ENCODE assay signal across 9 cellular contexts in genomic region chr18:11553098-11553940, GRCh38. TPM values are rescaled to one million over a fixed set of nuclear protein-coding genes. Genes with fewer than 3 reads are reported as not detected.
DNase-seq lines count a peak whose midpoint lies in the region; ATAC-seq and TF ChIP-seq lines count a peak whose summit lies in the region.
"Had no signal": no experiment of that assay in that cellular context is flagged by ENCODE, and none has a peak within 500 bp of the region (broad histone marks: within the 10 kb centered on the region; RNA-seq: fewer than 3 reads in every experiment).

No MANE protein-coding gene starts in this region.

- TF ChIP-seq CTCF in OCI-LY7 (conservative IDR thresholded peaks at IDR 0.05; ENCODE audit: low read length) (peak; percentile 93), body of pancreas (IDR thresholded peaks at IDR 0.05) (peak; percentile 48 to 90 (median 72))

- 26 to 27% methylated on average over 8 of the region's 8 CpGs for WGBS in body of pancreas, 2 donors

- peaks cover 0 to 4% (median 3%) of the 10 kb centered on the region in 3 donors for H3K27me3 Mint-ChIP-seq in immature natural killer cell (ENCODE audit: low read depth in 3 of 3)

- no peaks in the 10 kb centered on the region for H3K27me3 ChIP-seq in body of pancreas

- peak; percentile 8 for DNase-seq in COR-L47 (lab: John Stamatoyannopoulos, UW)
- peak; percentile 32 for DNase-seq in HT1080 (ENCODE audit: low read depth)
- DNase-seq in OCI-LY7 (ENCODE audit: low spot score) = peak; percentile 70
- DNase-seq in body of pancreas = peak; percentile 25 to 41 (median 40)
- DNase-seq in immature natural killer cell = peak; percentile 4 to 24 (median 20)
- peak; percentile 23 to 26 for DNase-seq in stimulated activated CD4-positive, alpha-beta T cell treated with anti-CD3 and anti-CD28 coated beads, Interleukin-2, amount 100 ng/mL, for 24 hours
- no peak for DNase-seq in NCI-H774 (lab: John Stamatoyannopoulos, UW)

- H3K36me3 ChIP-seq in OCI-LY7 (ENCODE audit: insufficient read depth, low read length) (no peaks in the 10 kb centered on the region), body of pancreas (replicated peaks in 1 of 2; ENCODE audit: insufficient read depth in 1 of 2, low read depth in 2 of 2) (no peaks in the 10 kb centered on the region)

- H3K4me1 ChIP-seq in OCI-LY7 (ENCODE audit: insufficient read depth, low read length, poor library complexity, severe bottlenecking) (peaks cover 8% of the 10 kb centered on the region), body of pancreas (no peaks in the 10 kb centered on the region)

- ATAC-seq in GM19023 (IDR thresholded peaks at IDR 0.05; ENCODE audit: unreplicated experiment) = peak; percentile 72
- ATAC-seq in body of pancreas = no peak

- no peaks in the 10 kb centered on the region for H3K9me2 ChIP-seq in OCI-LY7 (ENCODE audit: insufficient read depth, low read length)

- CTCF ChIA-PET in OCI-LY7 (lab: Charles Lee; ENCODE audit: unreplicated experiment) = interaction anchor here (0.7 to 2.0 kb wide), 3 partner anchors 16 to 243 kb away, joined by 3 to 11 read pairs (median 4); no protein-coding TSS in a partner anchor

- TF ChIP-seq POLR2A in body of pancreas (IDR thresholded peaks at IDR 0.05) = no peak

- peak overlapping the region in 1 of 5 donors; percentile 1 for H3K4me3 Mint-ChIP-seq in immature natural killer cell

- POLR2A ChIA-PET in OCI-LY7 (lab: Charles Lee) = interaction anchor here (0.5 to 1.2 kb wide), 2 partner anchors 10 to 695 kb away, joined by 3 to 4 read pairs; no protein-coding TSS in a partner anchor

- H4K20me1 ChIP-seq in OCI-LY7 (ENCODE audit: insufficient read depth, low read length) = no peaks in the 10 kb centered on the region

- peaks cover 2 to 7% of the 10 kb centered on the region in 2 donors for H3K4me1 Mint-ChIP-seq in immature natural killer cell

- no peaks in the 10 kb centered on the region for H3K79me2 ChIP-seq in OCI-LY7 (ENCODE audit: insufficient read depth, low read depth, low read length)

- H3K27ac ChIP-seq in OCI-LY7 (ENCODE audit: low read depth, low read length, poor library complexity, severe bottlenecking) = no peak overlapping the region
- H3K27ac ChIP-seq in body of pancreas = no peak overlapping the region

- intact Hi-C loops in OCI-LY7 (cut with micrococcal nuclease; ENCODE audit: unreplicated experiment) = loop anchor here (2.0 kb wide), 2 partner anchors 35 to 243 kb away; no protein-coding TSS in a partner anchor
- intact Hi-C loops in body of pancreas (cut with DNase I) = loop anchor here (10.0 kb wide), 1 partner anchor 989 kb away; no protein-coding TSS in a partner anchor

- H3K27ac Mint-ChIP-seq in immature natural killer cell = no peak overlapping the region

- peak overlapping the region; percentile 7; the same call in 1 of the 2 replicates for H3K4me2 ChIP-seq in OCI-LY7 (ENCODE audit: low read length)

- H3K9me3 Mint-ChIP-seq in immature natural killer cell = no peaks in the 10 kb centered on the region

- H3K9me3 ChIP-seq in OCI-LY7 (ENCODE audit: low read length) (no peaks in the 10 kb centered on the region), body of pancreas (no peaks in the 10 kb centered on the region)

- no peak overlapping the region for H2AFZ ChIP-seq in OCI-LY7 (ENCODE audit: low read length)

- H3K36me3 Mint-ChIP-seq in immature natural killer cell = no peaks in the 10 kb centered on the region

- no peak overlapping the region for H3K4me3 ChIP-seq in OCI-LY7 (ENCODE audit: low read depth, low read length, poor library complexity, severe bottlenecking)
- no peak overlapping the region for H3K4me3 ChIP-seq in body of pancreas

- BruUV-seq in OCI-LY7 (replicated peaks; lab: Mats Ljungman, UMichigan) = no TSS peak

RNA-seq across cellular contexts. Expression of gene SLC35G4, which starts 56.1 kb away (rescaled TPM):
- total RNA-seq in HT1080 (2014; rRNA removed; shearing (Covaris generic)) = not detected in 2 replicates
- not detected in 2 replicates for polyA plus RNA-seq in HT1080 (2015; cell fraction: cytosol; rRNA removed)
- polyA plus RNA-seq in HT1080 (2015; cell fraction: nucleus; rRNA removed) = not detected in 2 replicates
- total RNA-seq in OCI-LY7 (2014; rRNA removed; shearing (Covaris generic)) = not detected in 2 replicates
- total RNA-seq in OCI-LY7 (2022) (not detected in 2 replicates), body of pancreas (not detected)
- polyA plus RNA-seq in immature natural killer cell = not detected
- total RNA-seq: T-helper 2 cell treated with Interferon-gamma antibody and Interleukin-4, amounts not matched to agents 100 ng/mL and 5 ng/mL, for 36 hours had no signal
